In genomic region chr11:127117231-127117671, GRCh38 we compare ENCODE assay signal across 21 cellular contexts.
"Had no signal": no experiment of that assay in that cellular context is flagged by ENCODE, and none has a peak within 500 bp of the region (broad histone marks: within the 10 kb centered on the region; RNA-seq: fewer than 3 reads in every experiment).

No MANE protein-coding gene starts in this region.

- H2AFZ ChIP-seq: hepatocyte, neural progenitor cell, parathyroid adenoma had no signal

- H3K36me3 ChIP-seq: left ventricle myocardium inferior, lower lobe of right lung, neural progenitor cell, spleen, tibial artery had no signal

- H3K9me3 Mint-ChIP-seq: natural killer cell; neural progenitor cell; stimulated activated memory B cell treated with anti-CD40 and anti-IgM and Interleukin-4, amounts not matched to agents 10 μg/mL and 1 μg/mL and 100 μg/mL, for 72 hours had no signal

- H3K36me3 Mint-ChIP-seq: natural killer cell; neural progenitor cell; stimulated activated memory B cell treated with anti-CD40 and anti-IgM and Interleukin-4, amounts not matched to agents 10 μg/mL and 1 μg/mL and 100 μg/mL, for 72 hours; type B pancreatic cell had no signal

- ATAC-seq: left cardiac atrium; lower lobe of right lung; natural killer cell; psoas muscle; right cardiac atrium; stimulated activated memory B cell treated with anti-CD40 and anti-IgM and Interleukin-4, amounts not matched to agents 10 μg/mL and 1 μg/mL and 100 μg/mL, for 72 hours; stimulated activated naive CD8-positive, alpha-beta T cell treated with anti-CD3 and anti-CD28 coated beads, Interleukin-15, Interleukin-2, amounts not matched to agents 100 U/mL and 50 U/mL, for 24 hours had no signal

- H3K27me3 Mint-ChIP-seq: stimulated activated memory B cell treated with anti-CD40 and anti-IgM and Interleukin-4, amounts not matched to agents 10 μg/mL and 1 μg/mL and 100 μg/mL, for 72 hours; type B pancreatic cell had no signal

- H3K4me1 ChIP-seq: left ventricle myocardium inferior, lower lobe of right lung, neural progenitor cell, parathyroid adenoma, psoas muscle, spleen, testis, tibial artery had no signal

- H3K4me2 ChIP-seq: hepatocyte, neural progenitor cell had no signal

- H3K27me3 ChIP-seq: neural progenitor cell, spleen, testis, tibial artery had no signal

- H3K79me2 ChIP-seq: hepatocyte, parathyroid adenoma had no signal

- H3K27ac ChIP-seq: dorsolateral prefrontal cortex, hepatocyte, left ventricle myocardium inferior, lower lobe of right lung, neural progenitor cell, parathyroid adenoma, psoas muscle, skin epidermis, spleen, testis, tibial artery had no signal

- H3K27ac Mint-ChIP-seq: natural killer cell; neural progenitor cell; stimulated activated memory B cell treated with anti-CD40 and anti-IgM and Interleukin-4, amounts not matched to agents 10 μg/mL and 1 μg/mL and 100 μg/mL, for 72 hours; type B pancreatic cell had no signal

- DNase-seq: cerebellar nuclear complex; dorsolateral prefrontal cortex; effector CD4-positive, alpha-beta T cell; left cardiac atrium; left ventricle myocardium inferior; lower lobe of right lung; natural killer cell; psoas muscle; right cardiac atrium; spleen; stimulated activated CD4-positive, alpha-beta T cell treated with anti-CD3 and anti-CD28 coated beads, Interleukin-4, amount 100 ng/mL, for 4 hours; stimulated activated naive CD8-positive, alpha-beta T cell treated with anti-CD3 and anti-CD28 coated beads, Interleukin-15, Interleukin-2, amounts not matched to agents 100 U/mL and 50 U/mL, for 24 hours; substantia nigra; testis; tibial artery had no signal

- H3K4me1 Mint-ChIP-seq: natural killer cell; stimulated activated memory B cell treated with anti-CD40 and anti-IgM and Interleukin-4, amounts not matched to agents 10 μg/mL and 1 μg/mL and 100 μg/mL, for 72 hours had no signal

- H3K4me3 ChIP-seq: dorsolateral prefrontal cortex, hepatocyte, left ventricle myocardium inferior, lower lobe of right lung, neural progenitor cell, psoas muscle, skin epidermis, spleen, testis, tibial artery had no signal

- H3K4me3 Mint-ChIP-seq: natural killer cell; neural progenitor cell; stimulated activated memory B cell treated with anti-CD40 and anti-IgM and Interleukin-4, amounts not matched to agents 10 μg/mL and 1 μg/mL and 100 μg/mL, for 72 hours; type B pancreatic cell had no signal
